In genomic region chr3:4228295-4228694, GRCh38 we compare ENCODE assay signal across 17 cellular contexts.
"Had no signal": no experiment of that assay in that cellular context is flagged by ENCODE, and none has a peak within 500 bp of the region (broad histone marks: within the 10 kb centered on the region; RNA-seq: fewer than 3 reads in every experiment).

No MANE protein-coding gene starts in this region.

- H3K9me3 ChIP-seq: neutrophil, tibial nerve had no signal

- H3K4me1 ChIP-seq: foreskin keratinocyte, tibial nerve had no signal

- H3K4me3 Mint-ChIP-seq: activated naive CD8-positive, alpha-beta T cell treated with anti-CD3 and anti-CD28 coated beads, Interleukin-2, amount 50 U/mL, for 24 hours; activated T-helper 17 cell treated with anti-CD3 and anti-CD28 coated beads, Interleukin-2, amount 50 U/mL, for 72 hours; dendritic cell treated with granulocyte-macrophage colony-stimulating factor and Interleukin-4, amounts not matched to agents 40 ng/mL and 50 ng/mL, for 4 days; effector memory CD8-positive, alpha-beta T cell; immature natural killer cell; natural killer cell; stimulated activated effector memory CD8-positive, alpha-beta T cell treated with anti-CD3 and anti-CD28 coated beads, Interleukin-12 subunit alpha, Interleukin-12 subunit beta, amount 100 ng/mL, for 72 hours; T-helper 2 cell treated with Interferon-gamma antibody and Interleukin-4, amounts not matched to agents 5 μg/mL and 100 μg/mL, for 36 hours had no signal

- H3K9me3 Mint-ChIP-seq: activated naive CD8-positive, alpha-beta T cell treated with anti-CD3 and anti-CD28 coated beads, Interleukin-2, amount 50 U/mL, for 24 hours; activated T-helper 17 cell treated with anti-CD3 and anti-CD28 coated beads, Interleukin-2, amount 50 U/mL, for 72 hours; dendritic cell treated with granulocyte-macrophage colony-stimulating factor and Interleukin-4, amounts not matched to agents 40 ng/mL and 50 ng/mL, for 4 days; effector memory CD8-positive, alpha-beta T cell; natural killer cell; stimulated activated effector memory CD8-positive, alpha-beta T cell treated with anti-CD3 and anti-CD28 coated beads, Interleukin-12 subunit alpha, Interleukin-12 subunit beta, amount 100 ng/mL, for 72 hours; T-helper 2 cell treated with Interferon-gamma antibody and Interleukin-4, amounts not matched to agents 5 μg/mL and 100 μg/mL, for 36 hours had no signal

- DNase-seq: activated CD4-positive, CD25-positive, alpha-beta regulatory T cell treated with anti-CD3 and anti-CD28 coated beads, Interleukin-2, amount 50 U/mL, for 72 hours; activated naive CD4-positive, alpha-beta T cell treated with Interleukin-2 at 50 U/mL for 16 hours; activated naive CD8-positive, alpha-beta T cell treated with anti-CD3 and anti-CD28 coated beads, Interleukin-2, amount 50 U/mL, for 24 hours; aorta; effector memory CD8-positive, alpha-beta T cell; foreskin keratinocyte; head of caudate nucleus; immature natural killer cell; mesendoderm; natural killer cell; substantia nigra had no signal

- H3K27me3 Mint-ChIP-seq: activated naive CD8-positive, alpha-beta T cell treated with anti-CD3 and anti-CD28 coated beads, Interleukin-2, amount 50 U/mL, for 24 hours; activated T-helper 17 cell treated with anti-CD3 and anti-CD28 coated beads, Interleukin-2, amount 50 U/mL, for 72 hours; dendritic cell treated with granulocyte-macrophage colony-stimulating factor and Interleukin-4, amounts not matched to agents 40 ng/mL and 50 ng/mL, for 4 days; effector memory CD8-positive, alpha-beta T cell had no signal

- H3K4me3 ChIP-seq: tibial nerve had no signal

- H3K27ac Mint-ChIP-seq: activated naive CD8-positive, alpha-beta T cell treated with anti-CD3 and anti-CD28 coated beads, Interleukin-2, amount 50 U/mL, for 24 hours; activated T-helper 17 cell treated with anti-CD3 and anti-CD28 coated beads, Interleukin-2, amount 50 U/mL, for 72 hours; dendritic cell treated with granulocyte-macrophage colony-stimulating factor and Interleukin-4, amounts not matched to agents 40 ng/mL and 50 ng/mL, for 4 days; effector memory CD8-positive, alpha-beta T cell; immature natural killer cell; natural killer cell; stimulated activated effector memory CD8-positive, alpha-beta T cell treated with anti-CD3 and anti-CD28 coated beads, Interleukin-12 subunit alpha, Interleukin-12 subunit beta, amount 100 ng/mL, for 72 hours; T-helper 2 cell treated with Interferon-gamma antibody and Interleukin-4, amounts not matched to agents 5 μg/mL and 100 μg/mL, for 36 hours had no signal

- H3K27me3 ChIP-seq: foreskin keratinocyte, neutrophil, tibial nerve had no signal

- H3K36me3 Mint-ChIP-seq: natural killer cell; stimulated activated effector memory CD8-positive, alpha-beta T cell treated with anti-CD3 and anti-CD28 coated beads, Interleukin-12 subunit alpha, Interleukin-12 subunit beta, amount 100 ng/mL, for 72 hours had no signal

- H3K4me1 Mint-ChIP-seq: activated naive CD8-positive, alpha-beta T cell treated with anti-CD3 and anti-CD28 coated beads, Interleukin-2, amount 50 U/mL, for 24 hours; activated T-helper 17 cell treated with anti-CD3 and anti-CD28 coated beads, Interleukin-2, amount 50 U/mL, for 72 hours; immature natural killer cell; stimulated activated effector memory CD8-positive, alpha-beta T cell treated with anti-CD3 and anti-CD28 coated beads, Interleukin-12 subunit alpha, Interleukin-12 subunit beta, amount 100 ng/mL, for 72 hours had no signal

- ATAC-seq: activated naive CD8-positive, alpha-beta T cell treated with anti-CD3 and anti-CD28 coated beads, Interleukin-2, amount 50 U/mL, for 24 hours; activated T-helper 17 cell treated with anti-CD3 and anti-CD28 coated beads, Interleukin-2, amount 50 U/mL, for 72 hours; effector memory CD8-positive, alpha-beta T cell; foreskin keratinocyte; natural killer cell; stimulated activated effector memory CD8-positive, alpha-beta T cell treated with anti-CD3 and anti-CD28 coated beads, Interleukin-12 subunit alpha, Interleukin-12 subunit beta, amount 100 ng/mL, for 72 hours had no signal

- H3K27ac ChIP-seq: foreskin keratinocyte, neutrophil, tibial nerve had no signal
